ENCODE assay signal across 17 cellular contexts in genomic region chr1:44817307-44817706, GRCh38. TPM values are rescaled to one million over a fixed set of nuclear protein-coding genes. Genes with fewer than 3 reads are reported as not detected.
DNase-seq lines count a peak whose midpoint lies in the region; ATAC-seq, FAIRE-seq and TF ChIP-seq lines count a peak whose summit lies in the region.
"Had no signal": no experiment of that assay in that cellular context is flagged by ENCODE, and none has a peak within 500 bp of the region (broad histone marks: within the 10 kb centered on the region; RNA-seq: fewer than 3 reads in every experiment).

No MANE protein-coding gene starts in this region.

- H4K20me1 ChIP-seq in keratinocyte (ENCODE audit: control insufficient read depth, extremely low read depth, insufficient read depth, low read length), result no peaks in the 10 kb centered on the region

- peak overlapping the region; percentile 48 for H3K4me2 ChIP-seq in keratinocyte (ENCODE audit: control insufficient read depth, extremely low read depth, insufficient read depth, low read depth, low read length)

- H3K79me2 ChIP-seq in keratinocyte (ENCODE audit: control insufficient read depth, insufficient read depth, low read length), result no peaks in the 10 kb centered on the region

- no peak overlapping the region for H2AFZ ChIP-seq in keratinocyte (ENCODE audit: control insufficient read depth, low read length)

- no peaks in the 10 kb centered on the region for H3K9me3 ChIP-seq in keratinocyte (ENCODE audit: control insufficient read depth, low read depth, low read length)
- no peaks in the 10 kb centered on the region for H3K9me3 ChIP-seq in suprapubic skin
- H3K9me3 ChIP-seq in pancreas, result no peaks in the 10 kb centered on the region

- ATAC-seq in activated T-helper 17 cell treated with anti-CD3 and anti-CD28 coated beads, Interleukin-2, amount 50 U/mL, for 72 hours (replicated peaks), result no peak
- ATAC-seq in pancreas, result no peak

- FAIRE-seq in keratinocyte (lab: Jason Lieb, UNC) (peak; percentile 73), pancreas (lab: Jason Lieb, UNC) (no peak)
- FAIRE-seq: H54 had no signal

- H3K36me3 Mint-ChIP-seq in activated naive CD4-positive, alpha-beta T cell treated with anti-CD3 and anti-CD28 coated beads, Interleukin-2, amount 50 U/mL, for 24 hours, result peaks cover 11% of the 10 kb centered on the region
- peaks cover 55% of the 10 kb centered on the region for H3K36me3 Mint-ChIP-seq in activated T-helper 17 cell treated with anti-CD3 and anti-CD28 coated beads, Interleukin-2, amount 50 U/mL, for 72 hours (ENCODE audit: low read depth)

- peak overlapping the region; percentile 85 for H3K27ac Mint-ChIP-seq in activated naive CD4-positive, alpha-beta T cell treated with anti-CD3 and anti-CD28 coated beads, Interleukin-2, amount 50 U/mL, for 24 hours
- H3K27ac Mint-ChIP-seq in activated T-helper 17 cell treated with anti-CD3 and anti-CD28 coated beads, Interleukin-2, amount 50 U/mL, for 72 hours, result no peak overlapping the region
- H3K27ac Mint-ChIP-seq: brain had no signal

- TF ChIP-seq POLR2A in suprapubic skin (IDR thresholded peaks at IDR 0.05), result no peak

- H3K4me3 ChIP-seq in keratinocyte (ENCODE audit: control insufficient read depth in 2 of 3, extremely low read depth in 1 of 3, insufficient read depth in 2 of 3, low read depth in 1 of 3, low read length in 3 of 3) (no peak overlapping the region), suprapubic skin (no peak overlapping the region), pancreas (no peak overlapping the region)
- H3K4me3 ChIP-seq: dorsolateral prefrontal cortex had no signal

- no peaks in the 10 kb centered on the region for H3K9me1 ChIP-seq in keratinocyte (ENCODE audit: control insufficient read depth, extremely low read depth, insufficient read depth, low read length)

- H3K27me3 ChIP-seq in keratinocyte (ENCODE audit: control insufficient read depth, extremely low read depth, insufficient read depth, low read length), result no peaks in the 10 kb centered on the region
- no peaks in the 10 kb centered on the region for H3K27me3 ChIP-seq in suprapubic skin
- H3K27me3 ChIP-seq in pancreas, result no peaks in the 10 kb centered on the region
- H3K27me3 ChIP-seq: dorsolateral prefrontal cortex had no signal

- H3K4me1 ChIP-seq in keratinocyte (ENCODE audit: control insufficient read depth, extremely low read depth, insufficient read depth, low read length) (peaks cover 42% of the 10 kb centered on the region), suprapubic skin (peaks cover 55% of the 10 kb centered on the region), pancreas (peaks cover 0 to 12% (median 0%) of the 10 kb centered on the region in 3 donors)

- peaks cover 57% of the 10 kb centered on the region for H3K4me1 Mint-ChIP-seq in activated naive CD4-positive, alpha-beta T cell treated with anti-CD3 and anti-CD28 coated beads, Interleukin-2, amount 50 U/mL, for 24 hours
- peaks cover 34% of the 10 kb centered on the region for H3K4me1 Mint-ChIP-seq in activated T-helper 17 cell treated with anti-CD3 and anti-CD28 coated beads, Interleukin-2, amount 50 U/mL, for 72 hours

- no peak for TF ChIP-seq EP300 in suprapubic skin (IDR thresholded peaks at IDR 0.05)

- intact Hi-C loops in pancreas (cut with DNase I), result no loop called here

- H3K27ac ChIP-seq in keratinocyte (ENCODE audit: control insufficient read depth, insufficient read depth, low read length) (peak overlapping the region; percentile 20), suprapubic skin (peak overlapping the region; percentile 26), pancreas (no peak overlapping the region)

- WGBS in suprapubic skin, result 76% methylated on average over 2 of the region's 2 CpGs
- WGBS in pancreas, 2 donors, result 79 to 81% methylated on average over 2 of the region's 2 CpGs

- no peak overlapping the region for H3K9ac ChIP-seq in keratinocyte (ENCODE audit: control insufficient read depth, extremely low read depth, insufficient read depth, low read length)

- no peaks in the 10 kb centered on the region for H3K9me3 Mint-ChIP-seq in activated naive CD4-positive, alpha-beta T cell treated with anti-CD3 and anti-CD28 coated beads, Interleukin-2, amount 50 U/mL, for 24 hours
- H3K9me3 Mint-ChIP-seq in activated T-helper 17 cell treated with anti-CD3 and anti-CD28 coated beads, Interleukin-2, amount 50 U/mL, for 72 hours, result no peaks in the 10 kb centered on the region

- dilution Hi-C loops in keratinocyte (cut with MboI; ENCODE audit: extremely low pct_ligation_motif_present, low sequenced_read_pairs), result no loop called here

- TF ChIP-seq CTCF in keratinocyte (optimal IDR thresholded peaks at IDR 0.05 in 1 of 3, IDR thresholded peaks at IDR 0.05 in 1 of 3, conservative IDR thresholded peaks at IDR 0.05 in 1 of 3; ENCODE audit: extremely low read depth in 1 of 3, insufficient read depth in 2 of 3, low read length in 3 of 3), result no peak
- TF ChIP-seq CTCF in suprapubic skin (IDR thresholded peaks at IDR 0.05), result no peak
- TF ChIP-seq CTCF in pancreas (IDR thresholded peaks at IDR 0.05), result no peak

- DNase-seq in activated naive CD4-positive, alpha-beta T cell (lab: John Stamatoyannopoulos, UW), result no peak
- no peak for DNase-seq in keratinocyte (ENCODE audit: low read depth, low spot score)
- DNase-seq in suprapubic skin (ENCODE audit: low spot score in 2 of 2), result no peak
- DNase-seq in HT-29 (ENCODE audit: low spot score), result no peak
- no peak for DNase-seq in effector CD4-positive, alpha-beta T cell
- DNase-seq in pancreas, result no peak
- DNase-seq: activated CD4-positive, CD25-positive, alpha-beta regulatory T cell; islet precursor cell; Karpas-422; NCI-H1105; stimulated activated CD4-positive, alpha-beta T cell treated with anti-CD3 and anti-CD28 coated beads, Interleukin-2, amount 100 ng/mL, for 48 hours had no signal

- H3K36me3 ChIP-seq in keratinocyte (ENCODE audit: control insufficient read depth in 2 of 2, extremely low read depth in 1 of 2, insufficient read depth in 2 of 2, low read length in 2 of 2) (peaks cover 1 to 3% of the 10 kb centered on the region in 2 experiments), suprapubic skin (no peaks in the 10 kb centered on the region), pancreas (no peaks in the 10 kb centered on the region)

- H3K4me3 Mint-ChIP-seq in activated naive CD4-positive, alpha-beta T cell treated with anti-CD3 and anti-CD28 coated beads, Interleukin-2, amount 50 U/mL, for 24 hours, result peak overlapping the region; percentile 69
- H3K4me3 Mint-ChIP-seq in activated T-helper 17 cell treated with anti-CD3 and anti-CD28 coated beads, Interleukin-2, amount 50 U/mL, for 72 hours, result peak overlapping the region; percentile 88

- H3K27me3 Mint-ChIP-seq in activated naive CD4-positive, alpha-beta T cell treated with anti-CD3 and anti-CD28 coated beads, Interleukin-2, amount 50 U/mL, for 24 hours, result no peaks in the 10 kb centered on the region
- H3K27me3 Mint-ChIP-seq in activated T-helper 17 cell treated with anti-CD3 and anti-CD28 coated beads, Interleukin-2, amount 50 U/mL, for 72 hours, result no peaks in the 10 kb centered on the region

RNA-seq across cellular contexts. Expression of gene BTBD19, which starts 9.0 kb away (rescaled TPM):
- total RNA-seq in activated T-helper 17 cell treated with anti-CD3 and anti-CD28 coated beads, Interleukin-2, amount 50 U/mL, for 72 hours, result 10 to 100 TPM; 15.9 to 62.7 TPM
- polyA plus RNA-seq in keratinocyte (2.2 to 3.9 TPM (median 2.9 TPM) in 3 replicates), pancreas (1 to 10 TPM; 4.7 to 5.7 TPM)
- 4.7 TPM for polyA plus RNA-seq in keratinocyte (2011; ENCODE audit: low read depth)
- polyA plus RNA-seq in keratinocyte (2011; cell fraction: cytosol; rRNA removed), result 0.47 and 0.50 TPM in 2 replicates
- 19.0 and 20.5 TPM in 2 replicates for polyA plus RNA-seq in keratinocyte (2011; cell fraction: nucleus; rRNA removed)
- 1.7 and 4.0 TPM in 2 replicates for polyA plus RNA-seq in keratinocyte (2012; ENCODE audit: low replicate concordance)
- polyA minus RNA-seq in keratinocyte, result 1.1 to 2.5 TPM (median 2.2 TPM) in 3 replicates
- polyA minus RNA-seq in keratinocyte (2011; cell fraction: cytosol; rRNA and poly(A)+ RNA removed), result not detected
- polyA minus RNA-seq in keratinocyte (2011; cell fraction: nucleus; rRNA and poly(A)+ RNA removed), result 5.1 and 5.5 TPM in 2 replicates
- total RNA-seq in suprapubic skin (1 to 10 TPM; 1.2 to 7.3 (median 4.4) TPM), pancreas (1 to 10 TPM in 5 of 6 donors, under 1 TPM in 1; 0.91 to 4.3 (median 2.3) TPM)
- total RNA-seq in HT-29 (2014; rRNA removed; shearing (Covaris generic)), result 16.4 and 18.0 TPM in 2 replicates

RNA-seq across cellular contexts. Expression of gene DYNLT4, which starts 10.2 kb away (rescaled TPM):
- total RNA-seq in activated T-helper 17 cell treated with anti-CD3 and anti-CD28 coated beads, Interleukin-2, amount 50 U/mL, for 72 hours, result 1 to 10 TPM in 1 of 2 donors, under 1 TPM in 1; 0.56 to 1.2 TPM
- polyA plus RNA-seq in keratinocyte, result not detected in 3 replicates
- polyA plus RNA-seq in keratinocyte (2011; ENCODE audit: low read depth), result not detected
- polyA plus RNA-seq in keratinocyte (2011; cell fraction: cytosol; rRNA removed), result not detected in 2 replicates
- not detected in 2 replicates for polyA plus RNA-seq in keratinocyte (2011; cell fraction: nucleus; rRNA removed)
- polyA plus RNA-seq in keratinocyte (2012; ENCODE audit: low replicate concordance), result 0.48 and 0.80 TPM in 2 replicates
- not detected in 3 replicates for polyA minus RNA-seq in keratinocyte
- not detected for polyA minus RNA-seq in keratinocyte (2011; cell fraction: cytosol; rRNA and poly(A)+ RNA removed)
- polyA minus RNA-seq in keratinocyte (2011; cell fraction: nucleus; rRNA and poly(A)+ RNA removed), result not detected in 2 replicates
- total RNA-seq in suprapubic skin, result not detected
- 3.4 and 10.4 TPM in 2 replicates for total RNA-seq in HT-29 (2014; rRNA removed; shearing (Covaris generic))
- total RNA-seq in pancreas, result 1 to 10 TPM in 1 of 6 donors, under 1 TPM in 5; 0.28 to 1.8 (median 0.38) TPM
- 1 to 10 TPM in 1 of 2 donors, under 1 TPM in 1; 0.33 to 1.8 TPM for polyA plus RNA-seq in pancreas

RNA-seq across cellular contexts. Expression of gene PLK3, which starts 17.1 kb away (rescaled TPM):
- total RNA-seq in activated T-helper 17 cell treated with anti-CD3 and anti-CD28 coated beads, Interleukin-2, amount 50 U/mL, for 72 hours, result 10 to 100 TPM; 58.7 to 92.0 TPM
- polyA plus RNA-seq in keratinocyte, result 30.6 to 34.0 TPM (median 33.5 TPM) in 3 replicates
- polyA plus RNA-seq in keratinocyte (2011; ENCODE audit: low read depth), result 38.6 TPM
- 23.9 and 32.6 TPM in 2 replicates for polyA plus RNA-seq in keratinocyte (2011; cell fraction: cytosol; rRNA removed)
- 111 and 118 TPM in 2 replicates for polyA plus RNA-seq in keratinocyte (2011; cell fraction: nucleus; rRNA removed)
- 21.8 and 38.7 TPM in 2 replicates for polyA plus RNA-seq in keratinocyte (2012; ENCODE audit: low replicate concordance)
- polyA minus RNA-seq in keratinocyte, result 30.0 to 41.4 TPM (median 39.0 TPM) in 3 replicates
- 31.7 TPM for polyA minus RNA-seq in keratinocyte (2011; cell fraction: cytosol; rRNA and poly(A)+ RNA removed)
- 46.9 and 49.6 TPM in 2 replicates for polyA minus RNA-seq in keratinocyte (2011; cell fraction: nucleus; rRNA and poly(A)+ RNA removed)
- total RNA-seq in suprapubic skin, result 100 to 1,000 TPM in 2 of 4 donors, 10 to 100 TPM in 2; 63.7 to 135 (median 91.1) TPM
- 135 and 137 TPM in 2 replicates for total RNA-seq in HT-29 (2014; rRNA removed; shearing (Covaris generic))
- total RNA-seq in pancreas, result 10 to 100 TPM in 3 of 6 donors, 1 to 10 TPM in 3; 6.1 to 15.9 (median 9.7) TPM
- 10 to 100 TPM; 21.6 to 35.3 TPM for polyA plus RNA-seq in pancreas

RNA-seq across cellular contexts. Expression of gene PTCH2, which starts 25.7 kb away (rescaled TPM):
- total RNA-seq in activated T-helper 17 cell treated with anti-CD3 and anti-CD28 coated beads, Interleukin-2, amount 50 U/mL, for 72 hours, result 1 to 10 TPM in 1 of 2 donors, under 1 TPM in 1; 0.64 to 1.1 TPM
- polyA plus RNA-seq in keratinocyte, result 0.01 to 0.19 TPM (median 0.03 TPM) in 3 replicates
- polyA plus RNA-seq in keratinocyte (2011; ENCODE audit: low read depth), result not detected
- polyA plus RNA-seq in keratinocyte (2011; cell fraction: cytosol; rRNA removed), result 0.04 TPM in 1 of 2 replicates, not detected in the other
- polyA plus RNA-seq in keratinocyte (2011; cell fraction: nucleus; rRNA removed), result 0.60 and 0.67 TPM in 2 replicates
- polyA plus RNA-seq in keratinocyte (2012; ENCODE audit: low replicate concordance), result 0.02 and 0.32 TPM in 2 replicates
- polyA minus RNA-seq in keratinocyte, result 0.10 to 0.16 TPM (median 0.13 TPM) in 3 replicates
- 1.9 TPM for polyA minus RNA-seq in keratinocyte (2011; cell fraction: cytosol; rRNA and poly(A)+ RNA removed)
- 0.11 and 0.31 TPM in 2 replicates for polyA minus RNA-seq in keratinocyte (2011; cell fraction: nucleus; rRNA and poly(A)+ RNA removed)
- 1 to 10 TPM; 1.2 to 2.4 (median 1.5) TPM for total RNA-seq in suprapubic skin
- 0.16 and 0.18 TPM in 2 replicates for total RNA-seq in HT-29 (2014; rRNA removed; shearing (Covaris generic))
- under 1 TPM; 0.16 to 0.90 (median 0.34) TPM for total RNA-seq in pancreas
- polyA plus RNA-seq in pancreas, result 1 to 10 TPM; 1.2 to 1.8 TPM

RNA-seq across cellular contexts. Expression of gene BEST4, which starts 29.3 kb away (rescaled TPM):
- total RNA-seq in activated T-helper 17 cell treated with anti-CD3 and anti-CD28 coated beads, Interleukin-2, amount 50 U/mL, for 72 hours, result 1 to 10 TPM in 1 of 2 donors, under 1 TPM in 1; 0.97 to 2.0 TPM
- polyA plus RNA-seq in keratinocyte (0.07 to 0.14 TPM (median 0.13 TPM) in 3 replicates), pancreas (under 1 TPM; 0.56 to 0.68 TPM)
- 0.21 TPM for polyA plus RNA-seq in keratinocyte (2011; ENCODE audit: low read depth)
- polyA plus RNA-seq in keratinocyte (2011; cell fraction: cytosol; rRNA removed), result 0.03 TPM in 1 of 2 replicates, not detected in the other
- polyA plus RNA-seq in keratinocyte (2011; cell fraction: nucleus; rRNA removed), result 0.43 and 0.53 TPM in 2 replicates
- 0.14 TPM in 1 of 2 replicates, not detected in the other for polyA plus RNA-seq in keratinocyte (2012; ENCODE audit: low replicate concordance)
- 0.16 TPM in 1 of 3 replicates, not detected in the others for polyA minus RNA-seq in keratinocyte
- not detected for polyA minus RNA-seq in keratinocyte (2011; cell fraction: cytosol; rRNA and poly(A)+ RNA removed)
- not detected in 2 replicates for polyA minus RNA-seq in keratinocyte (2011; cell fraction: nucleus; rRNA and poly(A)+ RNA removed)
- total RNA-seq in suprapubic skin (under 1 TPM in 3 of 4 donors, not detected in 1; 0.30 to 0.72 (median 0.30) TPM), pancreas (under 1 TPM; 0.12 to 0.41 (median 0.32) TPM)
- 0.31 and 0.33 TPM in 2 replicates for total RNA-seq in HT-29 (2014; rRNA removed; shearing (Covaris generic))
- total RNA-seq: RPMI7951 had no signal

Comparison
In these comparisons a context has a peak if more than half of its experiments do, and no peak if none do; other contexts are left out.
1. H3K27ac ChIP-seq: peak in keratinocyte (single experiment) and suprapubic skin (single experiment); none in pancreas (0 of 4).